ENCODE assay signal across 21 cellular contexts in the genomic region with DNA sequence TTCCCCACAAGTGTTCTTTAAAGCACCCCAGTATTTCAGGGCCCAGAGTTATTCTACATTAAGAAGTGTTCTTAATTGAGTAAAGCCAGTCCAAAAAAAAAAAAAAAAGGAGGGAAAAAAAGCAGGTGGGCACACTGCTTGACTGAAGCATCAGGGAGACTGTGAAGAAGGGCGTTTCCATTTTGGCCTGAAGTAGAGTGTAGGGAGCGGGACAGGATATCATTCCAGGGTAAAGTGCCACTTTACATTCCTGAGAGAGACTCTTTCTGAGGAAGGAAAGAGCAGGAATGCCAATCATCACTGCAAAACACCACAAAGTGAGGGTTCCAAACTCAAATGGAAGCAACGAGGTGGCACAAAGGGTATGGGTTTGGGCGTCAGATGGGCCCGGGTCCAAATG. TPM values are rescaled to one million over a fixed set of nuclear protein-coding genes. Genes with fewer than 3 reads are reported as not detected.
"Had no signal": no experiment of that assay in that cellular context is flagged by ENCODE, and none has a peak within 500 bp of the region (broad histone marks: within the 10 kb centered on the region; RNA-seq: fewer than 3 reads in every experiment).

No MANE protein-coding gene starts in this region.

- DNase-seq: Kasumi-1, MM.1S, NCI-H1092 treated with DMSO at 0.1 percent for 48 hours, NCI-H1436, NCI-H187, NCI-H2029, NCI-H2081 treated with DMSO at 0.1 percent for 48 hours, NCI-H2227 treated with DMSO at 0.1 percent for 48 hours, NCI-H524, NCI-H526 treated with DMSO at 0.1 percent for 48 hours, NCI-H748 treated with DMSO at 0.1 percent for 48 hours, Right ventricle myocardium superior, RPMI8226, SIG-M5 had no signal

- H3K4me3 ChIP-seq: K562, SJSA1, SK-N-MC had no signal

- H3K27me3 ChIP-seq: SJSA1 had no signal

- FAIRE-seq: HepG2, K562, RCC 7860 had no signal

- H3K9me3 ChIP-seq: SJSA1 had no signal

- H3K4me2 ChIP-seq: KMS-11 had no signal

- H3K27ac ChIP-seq: KMS-11, SK-N-MC had no signal

- H3K36me3 ChIP-seq: SJSA1 had no signal

- H3K9ac ChIP-seq: KMS-11 had no signal

- ATAC-seq: HepG2, K562 had no signal

RNA-seq across cellular contexts. Expression of a gene that starts 54.1 kb away (rescaled TPM):
- polyA plus RNA-seq: IgD-negative memory B cell had no signal
